In the genomic region with DNA sequence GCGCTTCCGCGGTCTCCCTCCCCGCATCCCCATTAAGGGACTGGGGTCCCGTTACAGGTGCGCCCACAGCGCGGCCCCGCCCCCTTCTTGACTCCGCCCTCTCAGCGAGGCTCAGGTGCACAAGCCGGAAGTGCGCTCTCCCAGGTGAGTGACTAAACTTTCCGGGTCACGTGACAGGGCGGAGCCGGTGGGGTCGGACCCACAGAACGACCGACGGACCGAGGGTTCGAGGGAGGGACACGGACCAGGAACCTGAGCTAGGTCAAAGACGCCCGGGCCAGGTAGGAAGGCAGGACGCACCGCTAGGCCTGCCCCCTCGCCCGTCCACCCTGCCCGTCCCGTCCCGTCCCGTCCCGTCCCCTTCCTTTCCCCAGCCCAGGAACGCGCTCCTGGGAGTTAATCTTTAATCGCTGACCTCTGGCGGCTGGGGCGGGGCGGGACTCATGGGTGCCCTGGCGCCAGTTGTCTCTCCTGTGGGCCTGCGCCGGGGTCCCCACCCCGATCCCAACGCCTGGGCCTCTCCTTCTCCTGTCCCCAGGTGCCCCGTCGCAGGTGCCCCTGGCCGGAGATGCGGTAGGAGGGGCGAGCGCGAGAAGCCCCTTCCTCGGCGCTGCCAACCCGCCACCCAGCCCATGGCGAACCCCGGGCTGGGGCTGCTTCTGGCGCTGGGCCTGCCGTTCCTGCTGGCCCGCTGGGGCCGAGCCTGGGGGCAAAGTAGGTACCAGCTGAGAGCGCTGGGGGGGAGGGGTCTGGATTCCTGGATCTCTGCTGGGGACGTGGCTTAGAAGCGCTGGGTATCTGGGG, we compare ENCODE assay signal across 1 cellular context.
A peak's percentile ranks its signal among the peaks of the same experiment; 100 is the strongest.
TF ChIP-seq lines count a peak whose summit lies in the region.

TSS of gene CRB3 (plus strand) at position 202 of the 804 bp plus-strand sequence. CDS start at position 633, 431 bp downstream.

TF ChIP-seq in H1, 55 proteins besides CTCF, POLR2A, EP300 and RAD21:
- TF ChIP-seq NANOG (IDR thresholded peaks at IDR 0.05; ENCODE audit: insufficient read depth, low read depth, low read length, poor library complexity, severe bottlenecking) = no peak
- TF ChIP-seq MAX (IDR thresholded peaks at IDR 0.05) = 0 out of 2 replicates have a peak, but pooled peaks have one; percentile 52
- TF ChIP-seq SAP30 (IDR thresholded peaks at IDR 0.05; ENCODE audit: insufficient read depth, insufficient replicate concordance, low read length) = peak; percentile 20
- 0 out of 2 replicates have a peak, but pooled peaks have one; percentile 3 for TF ChIP-seq SIX5 (IDR thresholded peaks at IDR 0.05; ENCODE audit: low read depth, low read length)
- peak; percentile 50 for TF ChIP-seq TAF7 (optimal IDR thresholded peaks at IDR 0.05; ENCODE audit: borderline replicate concordance, low read depth, low read length)
- no peak for TF ChIP-seq BACH1 (IDR thresholded peaks at IDR 0.05; ENCODE audit: low read length)
- TF ChIP-seq GTF2F1 (IDR thresholded peaks at IDR 0.05; ENCODE audit: borderline replicate concordance, low read depth, low read length) = peak; percentile 89; the same call in 1 of the 2 replicates
- TF ChIP-seq, protein P1, sequence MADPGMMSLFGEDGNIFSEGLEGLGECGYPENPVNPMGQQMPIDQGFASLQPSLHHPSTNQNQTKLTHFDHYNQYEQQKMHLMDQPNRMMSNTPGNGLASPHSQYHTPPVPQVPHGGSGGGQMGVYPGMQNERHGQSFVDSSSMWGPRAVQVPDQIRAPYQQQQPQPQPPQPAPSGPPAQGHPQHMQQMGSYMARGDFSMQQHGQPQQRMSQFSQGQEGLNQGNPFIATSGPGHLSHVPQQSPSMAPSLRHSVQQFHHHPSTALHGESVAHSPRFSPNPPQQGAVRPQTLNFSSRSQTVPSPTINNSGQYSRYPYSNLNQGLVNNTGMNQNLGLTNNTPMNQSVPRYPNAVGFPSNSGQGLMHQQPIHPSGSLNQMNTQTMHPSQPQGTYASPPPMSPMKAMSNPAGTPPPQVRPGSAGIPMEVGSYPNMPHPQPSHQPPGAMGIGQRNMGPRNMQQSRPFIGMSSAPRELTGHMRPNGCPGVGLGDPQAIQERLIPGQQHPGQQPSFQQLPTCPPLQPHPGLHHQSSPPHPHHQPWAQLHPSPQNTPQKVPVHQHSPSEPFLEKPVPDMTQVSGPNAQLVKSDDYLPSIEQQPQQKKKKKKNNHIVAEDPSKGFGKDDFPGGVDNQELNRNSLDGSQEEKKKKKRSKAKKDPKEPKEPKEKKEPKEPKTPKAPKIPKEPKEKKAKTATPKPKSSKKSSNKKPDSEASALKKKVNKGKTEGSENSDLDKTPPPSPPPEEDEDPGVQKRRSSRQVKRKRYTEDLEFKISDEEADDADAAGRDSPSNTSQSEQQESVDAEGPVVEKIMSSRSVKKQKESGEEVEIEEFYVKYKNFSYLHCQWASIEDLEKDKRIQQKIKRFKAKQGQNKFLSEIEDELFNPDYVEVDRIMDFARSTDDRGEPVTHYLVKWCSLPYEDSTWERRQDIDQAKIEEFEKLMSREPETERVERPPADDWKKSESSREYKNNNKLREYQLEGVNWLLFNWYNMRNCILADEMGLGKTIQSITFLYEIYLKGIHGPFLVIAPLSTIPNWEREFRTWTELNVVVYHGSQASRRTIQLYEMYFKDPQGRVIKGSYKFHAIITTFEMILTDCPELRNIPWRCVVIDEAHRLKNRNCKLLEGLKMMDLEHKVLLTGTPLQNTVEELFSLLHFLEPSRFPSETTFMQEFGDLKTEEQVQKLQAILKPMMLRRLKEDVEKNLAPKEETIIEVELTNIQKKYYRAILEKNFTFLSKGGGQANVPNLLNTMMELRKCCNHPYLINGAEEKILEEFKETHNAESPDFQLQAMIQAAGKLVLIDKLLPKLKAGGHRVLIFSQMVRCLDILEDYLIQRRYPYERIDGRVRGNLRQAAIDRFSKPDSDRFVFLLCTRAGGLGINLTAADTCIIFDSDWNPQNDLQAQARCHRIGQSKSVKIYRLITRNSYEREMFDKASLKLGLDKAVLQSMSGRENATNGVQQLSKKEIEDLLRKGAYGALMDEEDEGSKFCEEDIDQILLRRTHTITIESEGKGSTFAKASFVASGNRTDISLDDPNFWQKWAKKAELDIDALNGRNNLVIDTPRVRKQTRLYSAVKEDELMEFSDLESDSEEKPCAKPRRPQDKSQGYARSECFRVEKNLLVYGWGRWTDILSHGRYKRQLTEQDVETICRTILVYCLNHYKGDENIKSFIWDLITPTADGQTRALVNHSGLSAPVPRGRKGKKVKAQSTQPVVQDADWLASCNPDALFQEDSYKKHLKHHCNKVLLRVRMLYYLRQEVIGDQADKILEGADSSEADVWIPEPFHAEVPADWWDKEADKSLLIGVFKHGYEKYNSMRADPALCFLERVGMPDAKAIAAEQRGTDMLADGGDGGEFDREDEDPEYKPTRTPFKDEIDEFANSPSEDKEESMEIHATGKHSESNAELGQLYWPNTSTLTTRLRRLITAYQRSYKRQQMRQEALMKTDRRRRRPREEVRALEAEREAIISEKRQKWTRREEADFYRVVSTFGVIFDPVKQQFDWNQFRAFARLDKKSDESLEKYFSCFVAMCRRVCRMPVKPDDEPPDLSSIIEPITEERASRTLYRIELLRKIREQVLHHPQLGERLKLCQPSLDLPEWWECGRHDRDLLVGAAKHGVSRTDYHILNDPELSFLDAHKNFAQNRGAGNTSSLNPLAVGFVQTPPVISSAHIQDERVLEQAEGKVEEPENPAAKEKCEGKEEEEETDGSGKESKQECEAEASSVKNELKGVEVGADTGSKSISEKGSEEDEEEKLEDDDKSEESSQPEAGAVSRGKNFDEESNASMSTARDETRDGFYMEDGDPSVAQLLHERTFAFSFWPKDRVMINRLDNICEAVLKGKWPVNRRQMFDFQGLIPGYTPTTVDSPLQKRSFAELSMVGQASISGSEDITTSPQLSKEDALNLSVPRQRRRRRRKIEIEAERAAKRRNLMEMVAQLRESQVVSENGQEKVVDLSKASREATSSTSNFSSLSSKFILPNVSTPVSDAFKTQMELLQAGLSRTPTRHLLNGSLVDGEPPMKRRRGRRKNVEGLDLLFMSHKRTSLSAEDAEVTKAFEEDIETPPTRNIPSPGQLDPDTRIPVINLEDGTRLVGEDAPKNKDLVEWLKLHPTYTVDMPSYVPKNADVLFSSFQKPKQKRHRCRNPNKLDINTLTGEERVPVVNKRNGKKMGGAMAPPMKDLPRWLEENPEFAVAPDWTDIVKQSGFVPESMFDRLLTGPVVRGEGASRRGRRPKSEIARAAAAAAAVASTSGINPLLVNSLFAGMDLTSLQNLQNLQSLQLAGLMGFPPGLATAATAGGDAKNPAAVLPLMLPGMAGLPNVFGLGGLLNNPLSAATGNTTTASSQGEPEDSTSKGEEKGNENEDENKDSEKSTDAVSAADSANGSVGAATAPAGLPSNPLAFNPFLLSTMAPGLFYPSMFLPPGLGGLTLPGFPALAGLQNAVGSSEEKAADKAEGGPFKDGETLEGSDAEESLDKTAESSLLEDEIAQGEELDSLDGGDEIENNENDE (IDR thresholded peaks at IDR 0.05; ENCODE audit: insufficient replicate concordance, low read length) = no peak
- no peak for TF ChIP-seq FOSL1 (IDR thresholded peaks at IDR 0.05; ENCODE audit: insufficient read depth, low read depth, low read length)
- TF ChIP-seq TAF1 (IDR thresholded peaks at IDR 0.05; ENCODE audit: low read depth, low read length) = peak; percentile 66
- TF ChIP-seq TCF12 (IDR thresholded peaks at IDR 0.05; ENCODE audit: low read depth, low read length) = 0 out of 2 replicates have a peak, but pooled peaks have one; percentile 25
- no peak for TF ChIP-seq RNF2 (IDR thresholded peaks at IDR 0.05; ENCODE audit: borderline replicate concordance, low read depth, low read length, missing control alignments, poor library complexity, severe bottlenecking)
- TF ChIP-seq HDAC2 (IDR thresholded peaks at IDR 0.05; ENCODE audit: borderline replicate concordance in 1 of 2, low read depth in 2 of 2, low read length in 2 of 2) = no peak
- peak; percentile 79 for TF ChIP-seq PHF8 (conservative IDR thresholded peaks at IDR 0.05; ENCODE audit: low read depth, low read length)
- TF ChIP-seq EZH2 (IDR thresholded peaks at IDR 0.05; ENCODE audit: low read depth, low read length, severe bottlenecking) = no peak
- peak; percentile 30; the same call in 1 of the 2 replicates for TF ChIP-seq TBP (IDR thresholded peaks at IDR 0.05; ENCODE audit: low read depth, low read length)
- peak in 1 of 2 experiments; percentile 62; a peak in 1 of 4 replicates for TF ChIP-seq SIN3A (conservative IDR thresholded peaks at IDR 0.05 in 1 of 2, IDR thresholded peaks at IDR 0.05 in 1 of 2; ENCODE audit: low read depth in 1 of 2, low read length in 2 of 2)
- no peak for TF ChIP-seq KDM1A (IDR thresholded peaks at IDR 0.05; ENCODE audit: borderline replicate concordance, low read length)
- no peak for TF ChIP-seq SP2 (IDR thresholded peaks at IDR 0.05; ENCODE audit: low read length)
- TF ChIP-seq ATF3 (IDR thresholded peaks at IDR 0.05; ENCODE audit: insufficient read depth, low read depth, low read length) = peak; percentile 80
- no peak for TF ChIP-seq SIRT6 (IDR thresholded peaks at IDR 0.05; ENCODE audit: low read length)
- TF ChIP-seq JUND (IDR thresholded peaks at IDR 0.05; ENCODE audit: low read length) = no peak
- no peak for TF ChIP-seq ZNF274 (IDR thresholded peaks at IDR 0.05; ENCODE audit: borderline replicate concordance, extremely low read depth, low read length)
- no peak for TF ChIP-seq BCL11A (IDR thresholded peaks at IDR 0.05; ENCODE audit: low read depth in 2 of 2, low read length in 2 of 2)
- no peak for TF ChIP-seq RBBP5 (IDR thresholded peaks at IDR 0.05; ENCODE audit: borderline replicate concordance, low read depth, low read length)
- TF ChIP-seq TEAD4 (IDR thresholded peaks at IDR 0.05; ENCODE audit: low read depth, low read length) = no peak
- no peak for TF ChIP-seq YY1 (IDR thresholded peaks at IDR 0.05; ENCODE audit: low read depth, low read length)
- no peak for TF ChIP-seq POU5F1 (IDR thresholded peaks at IDR 0.05; ENCODE audit: low read depth, low read length)
- TF ChIP-seq CHD1 (IDR thresholded peaks at IDR 0.05; ENCODE audit: low read depth, low read length) = no peak
- peak; percentile 96 for TF ChIP-seq USF2 (IDR thresholded peaks at IDR 0.05; ENCODE audit: low read length)
- peak; percentile 84 for TF ChIP-seq KDM4A (IDR thresholded peaks at IDR 0.05; ENCODE audit: low read depth, low read length, severe bottlenecking)
- no peak for TF ChIP-seq SUZ12 (IDR thresholded peaks at IDR 0.05; ENCODE audit: low read length)
- TF ChIP-seq, protein P2, sequence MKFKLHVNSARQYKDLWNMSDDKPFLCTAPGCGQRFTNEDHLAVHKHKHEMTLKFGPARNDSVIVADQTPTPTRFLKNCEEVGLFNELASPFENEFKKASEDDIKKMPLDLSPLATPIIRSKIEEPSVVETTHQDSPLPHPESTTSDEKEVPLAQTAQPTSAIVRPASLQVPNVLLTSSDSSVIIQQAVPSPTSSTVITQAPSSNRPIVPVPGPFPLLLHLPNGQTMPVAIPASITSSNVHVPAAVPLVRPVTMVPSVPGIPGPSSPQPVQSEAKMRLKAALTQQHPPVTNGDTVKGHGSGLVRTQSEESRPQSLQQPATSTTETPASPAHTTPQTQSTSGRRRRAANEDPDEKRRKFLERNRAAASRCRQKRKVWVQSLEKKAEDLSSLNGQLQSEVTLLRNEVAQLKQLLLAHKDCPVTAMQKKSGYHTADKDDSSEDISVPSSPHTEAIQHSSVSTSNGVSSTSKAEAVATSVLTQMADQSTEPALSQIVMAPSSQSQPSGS (IDR thresholded peaks at IDR 0.05; ENCODE audit: low read length) = no peak
- no peak for TF ChIP-seq HDAC6 (IDR thresholded peaks at IDR 0.05; ENCODE audit: low read depth, low read length)
- peak; percentile 53; the same call in 1 of the 2 replicates for TF ChIP-seq SP1 (IDR thresholded peaks at IDR 0.05; ENCODE audit: low read depth, low read length)
- no peak for TF ChIP-seq RXRA (IDR thresholded peaks at IDR 0.05; ENCODE audit: insufficient read depth, low read depth, low read length)
- no peak for TF ChIP-seq MAFK (IDR thresholded peaks at IDR 0.05; ENCODE audit: low read depth, low read length)
- peak; percentile 63 for TF ChIP-seq POLR2AphosphoS5 (IDR thresholded peaks at IDR 0.05; ENCODE audit: low read depth, low read length)
- TF ChIP-seq CREB1 (IDR thresholded peaks at IDR 0.05) = peak; percentile 58
